23 cellular contexts compared by ENCODE assay signal in the genomic region with DNA sequence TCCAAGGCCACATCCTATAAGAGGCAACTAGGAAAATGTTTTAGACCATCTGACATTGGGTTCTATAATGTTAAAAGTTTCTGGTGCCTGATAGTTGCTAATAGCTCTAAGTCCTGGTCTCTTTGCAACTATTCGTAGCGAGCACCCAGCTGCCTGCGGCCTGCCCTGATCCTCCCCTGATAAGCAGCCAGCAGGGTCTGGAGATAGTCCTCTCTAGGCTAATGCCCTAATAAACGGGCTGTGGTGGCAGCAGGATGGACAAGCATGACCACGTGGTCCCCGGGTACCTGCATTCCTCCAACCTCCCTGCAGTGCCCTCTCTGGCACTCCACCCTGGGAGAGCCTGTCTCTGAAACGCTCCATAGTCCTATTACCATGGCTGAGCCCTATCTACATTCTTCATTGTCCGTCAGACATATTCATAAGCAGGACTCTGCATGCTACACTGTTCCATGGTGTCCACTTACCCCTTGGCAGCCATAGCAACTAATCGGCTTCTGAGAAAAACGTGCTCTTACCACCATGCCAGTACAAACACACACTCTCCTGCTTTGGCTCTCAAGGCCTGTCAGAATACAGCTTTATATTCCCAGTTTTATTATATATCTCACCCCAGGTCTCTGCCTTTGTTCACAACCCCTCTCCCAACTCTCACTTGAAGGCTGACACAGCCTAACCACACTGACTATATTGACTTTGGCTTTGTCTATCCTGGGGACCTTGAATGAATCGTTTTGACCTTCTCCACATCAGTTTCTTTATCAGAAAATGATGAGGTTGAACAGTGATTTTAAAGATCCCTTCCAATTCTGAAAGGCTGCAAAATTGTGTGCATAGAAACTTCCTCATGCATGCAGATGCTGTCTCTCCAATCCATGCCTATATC. TPM values are rescaled to one million over a fixed set of nuclear protein-coding genes. Genes with fewer than 3 reads are reported as not detected.
A peak's percentile ranks its signal among the peaks of the same experiment; 100 is the strongest.
DNase-seq lines count a peak whose midpoint lies in the region; ATAC-seq and TF ChIP-seq lines count a peak whose summit lies in the region.
"Had no signal": no experiment of that assay in that cellular context is flagged by ENCODE, and none has a peak within 500 bp of the region (broad histone marks: within the 10 kb centered on the region; RNA-seq: fewer than 3 reads in every experiment).

No MANE protein-coding gene starts in this region.

- ATAC-seq in activated naive CD8-positive, alpha-beta T cell treated with anti-CD3 and anti-CD28 coated beads, Interleukin-2, amount 50 U/mL, for 24 hours = no peak
- ATAC-seq in effector memory CD8-positive, alpha-beta T cell (replicated peaks) = no peak
- ATAC-seq: stimulated activated effector memory CD8-positive, alpha-beta T cell treated with anti-CD3 and anti-CD28 coated beads, Interleukin-12 subunit alpha, Interleukin-12 subunit beta, amount 100 ng/mL, for 72 hours had no signal

- H3K27me3 Mint-ChIP-seq in type B pancreatic cell = no peaks in the 10 kb centered on the region
- H3K27me3 Mint-ChIP-seq in activated naive CD8-positive, alpha-beta T cell treated with anti-CD3 and anti-CD28 coated beads, Interleukin-2, amount 50 U/mL, for 24 hours = peaks cover 3% of the 10 kb centered on the region
- peaks cover 13 to 18% of the 10 kb centered on the region in 2 donors for H3K27me3 Mint-ChIP-seq in effector memory CD8-positive, alpha-beta T cell
- H3K27me3 Mint-ChIP-seq: activated B cell treated with CpG ODN at 0.5 μM for 24 hours; CD4-positive, alpha-beta T cell had no signal

- no peaks in the 10 kb centered on the region for H3K36me3 Mint-ChIP-seq in type B pancreatic cell
- no peaks in the 10 kb centered on the region for H3K36me3 Mint-ChIP-seq in activated naive CD8-positive, alpha-beta T cell treated with anti-CD3 and anti-CD28 coated beads, Interleukin-2, amount 50 U/mL, for 24 hours (ENCODE audit: low read depth)
- H3K36me3 Mint-ChIP-seq in effector memory CD8-positive, alpha-beta T cell (ENCODE audit: insufficient read depth) = no peaks in the 10 kb centered on the region
- H3K36me3 Mint-ChIP-seq: stimulated activated effector memory CD8-positive, alpha-beta T cell treated with anti-CD3 and anti-CD28 coated beads, Interleukin-12 subunit alpha, Interleukin-12 subunit beta, amount 100 ng/mL, for 72 hours had no signal

- peaks cover 5% of the 10 kb centered on the region for H3K4me1 Mint-ChIP-seq in type B pancreatic cell (ENCODE audit: unreplicated experiment)
- peaks cover 2% of the 10 kb centered on the region for H3K4me1 Mint-ChIP-seq in activated naive CD8-positive, alpha-beta T cell treated with anti-CD3 and anti-CD28 coated beads, Interleukin-2, amount 50 U/mL, for 24 hours
- H3K4me1 Mint-ChIP-seq in effector memory CD8-positive, alpha-beta T cell (ENCODE audit: low read depth in 2 of 2) = peaks cover 0 to 3% of the 10 kb centered on the region in 2 donors

- peak in 2 of 3 experiments; percentile 27 to 74 for DNase-seq in NCI-H1417 (lab: John Stamatoyannopoulos, UW)
- no peak for DNase-seq in NCI-H1417 treated with DMSO at 0.1 percent for 48 hours (lab: John Stamatoyannopoulos, UW)
- peak; percentile 29 for DNase-seq in SK-N-DZ (ENCODE audit: low spot score)
- peak; percentile 13 for DNase-seq in fibroblast of the aortic adventitia (ENCODE audit: low read depth)
- no peak for DNase-seq in type B pancreatic cell (ENCODE audit: extremely low spot score, unreplicated experiment)
- DNase-seq in NCI-H1436 (lab: John Stamatoyannopoulos, UW) = no peak
- DNase-seq in activated naive CD8-positive, alpha-beta T cell treated with anti-CD3 and anti-CD28 coated beads, Interleukin-2, amount 50 U/mL, for 24 hours = no peak
- no peak for DNase-seq in effector memory CD8-positive, alpha-beta T cell
- DNase-seq: activated B cell treated with CpG ODN at 0.5 μM for 24 hours; activated CD4-positive, alpha-beta T cell treated with anti-CD3 and anti-CD28 coated beads, Interleukin-2, amount 50 U/mL, for 4 hours; activated naive CD4-positive, alpha-beta T cell treated with Interleukin-2 at 50 U/mL for 16 hours; CD4-positive, alpha-beta T cell; effector CD4-positive, alpha-beta T cell; H9; NCI-H1105 treated with DMSO at 0.1 percent for 48 hours; NCI-H524; Peyer's patch; SHP77 treated with DMSO at 0.1 percent for 48 hours; sigmoid colon; stimulated activated CD4-positive, alpha-beta T cell treated with anti-CD3 and anti-CD28 coated beads, Interleukin-4, amount 100 ng/mL, for 24 hours; substantia nigra had no signal

- H3K27ac Mint-ChIP-seq in type B pancreatic cell = peak overlapping the region; percentile 48
- no peak overlapping the region for H3K27ac Mint-ChIP-seq in activated naive CD8-positive, alpha-beta T cell treated with anti-CD3 and anti-CD28 coated beads, Interleukin-2, amount 50 U/mL, for 24 hours
- H3K27ac Mint-ChIP-seq in effector memory CD8-positive, alpha-beta T cell = no peak overlapping the region
- H3K27ac Mint-ChIP-seq: activated B cell treated with CpG ODN at 0.5 μM for 24 hours; CD4-positive, alpha-beta T cell; H9; stimulated activated effector memory CD8-positive, alpha-beta T cell treated with anti-CD3 and anti-CD28 coated beads, Interleukin-12 subunit alpha, Interleukin-12 subunit beta, amount 100 ng/mL, for 72 hours had no signal

- H3K4me3 Mint-ChIP-seq in type B pancreatic cell = no peak overlapping the region
- no peak overlapping the region for H3K4me3 Mint-ChIP-seq in activated naive CD8-positive, alpha-beta T cell treated with anti-CD3 and anti-CD28 coated beads, Interleukin-2, amount 50 U/mL, for 24 hours
- no peak overlapping the region for H3K4me3 Mint-ChIP-seq in effector memory CD8-positive, alpha-beta T cell
- H3K4me3 Mint-ChIP-seq: activated B cell treated with CpG ODN at 0.5 μM for 24 hours; CD4-positive, alpha-beta T cell; H9; stimulated activated effector memory CD8-positive, alpha-beta T cell treated with anti-CD3 and anti-CD28 coated beads, Interleukin-12 subunit alpha, Interleukin-12 subunit beta, amount 100 ng/mL, for 72 hours had no signal

- TF ChIP-seq CTCF in fibroblast of the aortic adventitia (IDR thresholded peaks at IDR 0.05; ENCODE audit: insufficient read depth, low read length) (no peak), type B pancreatic cell (conservative IDR thresholded peaks at IDR 0.05) (no peak)

- H3K4me3 ChIP-seq in fibroblast of the aortic adventitia (ENCODE audit: low read depth, low read length) = no peak overlapping the region
- H3K4me3 ChIP-seq: Peyer's patch, prostate gland, sigmoid colon had no signal

- H3K9me3 Mint-ChIP-seq in type B pancreatic cell = no peaks in the 10 kb centered on the region
- H3K9me3 Mint-ChIP-seq in activated naive CD8-positive, alpha-beta T cell treated with anti-CD3 and anti-CD28 coated beads, Interleukin-2, amount 50 U/mL, for 24 hours = peaks cover 6% of the 10 kb centered on the region
- H3K9me3 Mint-ChIP-seq in effector memory CD8-positive, alpha-beta T cell = peaks cover 0 to 2% of the 10 kb centered on the region in 2 donors
- H3K9me3 Mint-ChIP-seq: activated B cell treated with CpG ODN at 0.5 μM for 24 hours; CD4-positive, alpha-beta T cell; H9; stimulated activated effector memory CD8-positive, alpha-beta T cell treated with anti-CD3 and anti-CD28 coated beads, Interleukin-12 subunit alpha, Interleukin-12 subunit beta, amount 100 ng/mL, for 72 hours had no signal

RNA-seq across cellular contexts. Expression of gene DAPK1, which starts 49.9 kb away (rescaled TPM):
- 15.1 and 18.1 TPM in 2 replicates for polyA plus RNA-seq in SK-N-DZ (2014; cell fraction: cytosol; rRNA removed)
- 17.5 and 31.7 TPM in 2 replicates for polyA plus RNA-seq in SK-N-DZ (2014; cell fraction: nucleus; rRNA removed)
- total RNA-seq in fibroblast of the aortic adventitia (ENCODE audit: low replicate concordance) = 30.9 and 119 TPM in 2 replicates
- total RNA-seq in type B pancreatic cell (ENCODE audit: low replicate concordance) = 160 and 246 TPM in 2 replicates

Comparison
In these comparisons a context has a peak if more than half of its experiments do, and no peak if none do; other contexts are left out.
1. DNase-seq: peak in NCI-H1417 (2 of 3), SK-N-DZ (single experiment) and fibroblast of the aortic adventitia (single experiment); none in NCI-H1417 treated with DMSO at 0.1 percent for 48 hours (single experiment), type B pancreatic cell (single experiment), NCI-H1436 (single experiment), activated naive CD8-positive, alpha-beta T cell treated with anti-CD3 and anti-CD28 coated beads, Interleukin-2, amount 50 U/mL, for 24 hours (single experiment) and effector memory CD8-positive, alpha-beta T cell (0 of 3).